Comparison of ENCODE assay signal across 34 cellular contexts in genomic region chr15:67163180-67163579, GRCh38.
DNase-seq lines count a peak whose midpoint lies in the region; ATAC-seq, FAIRE-seq and TF ChIP-seq lines count a peak whose summit lies in the region.
"Had no signal": no experiment of that assay in that cellular context is flagged by ENCODE, and none has a peak within 500 bp of the region (broad histone marks: within the 10 kb centered on the region; RNA-seq: fewer than 3 reads in every experiment).

No MANE protein-coding gene starts in this region.

- CTCF ChIA-PET in CD4-positive, alpha-beta memory T cell (lab: Charles Lee; ENCODE audit: partially characterized antibody) = no interaction called here

- peaks cover 24 to 46% (median 37%) of the 10 kb centered on the region in 4 donors for H3K4me1 Mint-ChIP-seq in CD4-positive, alpha-beta memory T cell
- peaks cover 28% of the 10 kb centered on the region for H3K4me1 Mint-ChIP-seq in T-helper 17 cell
- H3K4me1 Mint-ChIP-seq in stimulated activated memory B cell treated with anti-CD40 and anti-IgM and Interleukin-4, amounts not matched to agents 10 μg/mL and 1 μg/mL and 100 μg/mL, for 72 hours = peaks cover 53% of the 10 kb centered on the region
- H3K4me1 Mint-ChIP-seq: activated naive CD8-positive, alpha-beta T cell treated with anti-CD3 and anti-CD28 coated beads, Interleukin-2, amount 10 ng/mL, durations not matched to agents 7 days and 5 days had no signal

- H3K4me1 ChIP-seq in CD4-positive, alpha-beta memory T cell (ENCODE audit: insufficient read depth, low read length) = peaks cover 11% of the 10 kb centered on the region
- H3K4me1 ChIP-seq in kidney (ENCODE audit: control insufficient read depth in 1 of 2, insufficient read depth in 1 of 2, low read depth in 1 of 2, low read length in 2 of 2) (peaks cover 4 to 13% of the 10 kb centered on the region in 2 donors), upper lobe of left lung (peaks cover 12 to 30% (median 16%) of the 10 kb centered on the region in 4 donors)

- H3K27ac ChIP-seq in CD4-positive, alpha-beta memory T cell (ENCODE audit: low read depth, low read length) = no peak overlapping the region
- H3K27ac ChIP-seq in kidney (ENCODE audit: low read depth in 2 of 2, low read length in 2 of 2) (no peak overlapping the region), upper lobe of left lung (no peak overlapping the region)
- H3K27ac ChIP-seq: ascending aorta, coronary artery, KMS-11, right lobe of liver, transverse colon had no signal

- intact Hi-C loops in CD4-positive, alpha-beta memory T cell (cut with micrococcal nuclease) = no loop called here
- intact Hi-C loops in kidney (cut with DNase I) = no loop called here

- H3K9me3 Mint-ChIP-seq in CD4-positive, alpha-beta memory T cell = peaks cover 0 to 3% (median 0%) of the 10 kb centered on the region in 8 donors
- H3K9me3 Mint-ChIP-seq in stimulated activated memory B cell treated with anti-CD40 and anti-IgM and Interleukin-4, amounts not matched to agents 10 μg/mL and 1 μg/mL and 100 μg/mL, for 72 hours = no peaks in the 10 kb centered on the region
- H3K9me3 Mint-ChIP-seq: activated naive CD8-positive, alpha-beta T cell treated with anti-CD3 and anti-CD28 coated beads, Interleukin-2, amount 10 ng/mL, durations not matched to agents 7 days and 5 days; GM23338; T-helper 2 cell treated with Interferon-gamma antibody and Interleukin-4, amounts not matched to agents 5 μg/mL and 100 μg/mL, for 36 hours had no signal

- no peak overlapping the region for H3K9ac ChIP-seq in kidney (ENCODE audit: low read length in 2 of 2)
- H3K9ac ChIP-seq: KMS-11 had no signal

- H3K27me3 Mint-ChIP-seq in CD4-positive, alpha-beta memory T cell = no peaks in the 10 kb centered on the region
- no peaks in the 10 kb centered on the region for H3K27me3 Mint-ChIP-seq in T-helper 17 cell
- H3K27me3 Mint-ChIP-seq in stimulated activated memory B cell treated with anti-CD40 and anti-IgM and Interleukin-4, amounts not matched to agents 10 μg/mL and 1 μg/mL and 100 μg/mL, for 72 hours = no peaks in the 10 kb centered on the region
- H3K27me3 Mint-ChIP-seq: activated CD4-positive, alpha-beta T cell treated with anti-CD3 and anti-CD28 coated beads for 36 hours; activated naive CD8-positive, alpha-beta T cell treated with anti-CD3 and anti-CD28 coated beads, Interleukin-2, amount 10 ng/mL, durations not matched to agents 7 days and 5 days; CD4-positive, CD25-positive, alpha-beta regulatory T cell had no signal

- TF ChIP-seq EP300 in upper lobe of left lung (IDR thresholded peaks at IDR 0.05) = no peak

- DNase-seq in CD4-positive, alpha-beta memory T cell = no peak
- DNase-seq in T-helper 17 cell = no peak
- peak; percentile 21 for DNase-seq in kidney
- DNase-seq in NCI-H774 (lab: John Stamatoyannopoulos, UW) = no peak
- no peak for DNase-seq in upper lobe of left lung
- DNase-seq: activated CD4-positive, alpha-beta T cell treated with anti-CD3 and anti-CD28 coated beads for 36 hours; activated CD8-positive, alpha-beta memory T cell treated with anti-CD3 and anti-CD28 coated beads for 24 hours; activated effector memory CD4-positive, alpha-beta T cell treated with anti-CD3 and anti-CD28 coated beads, Interleukin-2, amount 50 U/mL, for 16 hours; activated T-cell treated with anti-CD3 and anti-CD28 coated beads for 4 hours; caudate nucleus; CD4-positive, CD25-positive, alpha-beta regulatory T cell; DND-41; effector CD8-positive, alpha-beta T cell; GF-D8; head of caudate nucleus; left ventricle myocardium superior; MM.1S; NCI-H1105 treated with DMSO at 0.1 percent for 48 hours; NCI-H2029; NCI-H524 treated with DMSO at 0.1 percent for 48 hours; posterior cingulate gyrus; right lobe of liver; Right ventricle myocardium superior; stimulated activated CD8-positive, alpha-beta memory T cell treated with anti-CD3 and anti-CD28 coated beads, Interleukin-4, amount 100 ng/mL, for 48 hours; transverse colon had no signal

- H3K36me3 ChIP-seq in CD4-positive, alpha-beta memory T cell (ENCODE audit: insufficient read depth, low read length) = peaks cover 36% of the 10 kb centered on the region
- H3K36me3 ChIP-seq in kidney (ENCODE audit: control insufficient read depth in 1 of 2, insufficient read depth in 2 of 2, low read length in 2 of 2) (peaks cover 11 to 21% of the 10 kb centered on the region in 2 donors), upper lobe of left lung (peaks cover 0 to 24% (median 9%) of the 10 kb centered on the region in 4 donors)
- H3K36me3 ChIP-seq: transverse colon had no signal

- 95 to 100% methylated on average over 6 of the region's 6 CpGs for WGBS in upper lobe of left lung, 2 donors

- peak overlapping the region in 4 of 7 donors; percentile 50 to 73 (median 58) for H3K27ac Mint-ChIP-seq in CD4-positive, alpha-beta memory T cell
- H3K27ac Mint-ChIP-seq in T-helper 17 cell = peak overlapping the region; percentile 65
- H3K27ac Mint-ChIP-seq in stimulated activated memory B cell treated with anti-CD40 and anti-IgM and Interleukin-4, amounts not matched to agents 10 μg/mL and 1 μg/mL and 100 μg/mL, for 72 hours = peak overlapping the region; percentile 30
- H3K27ac Mint-ChIP-seq: activated naive CD8-positive, alpha-beta T cell treated with anti-CD3 and anti-CD28 coated beads, Interleukin-2, amount 10 ng/mL, durations not matched to agents 7 days and 5 days; GM23338 had no signal

- no peaks in the 10 kb centered on the region for H3K27me3 ChIP-seq in CD4-positive, alpha-beta memory T cell (ENCODE audit: insufficient read depth, low read length)
- no peaks in the 10 kb centered on the region for H3K27me3 ChIP-seq in upper lobe of left lung
- H3K27me3 ChIP-seq: ascending aorta, right lobe of liver, transverse colon had no signal

- no peaks in the 10 kb centered on the region for H3K9me3 ChIP-seq in CD4-positive, alpha-beta memory T cell (ENCODE audit: control insufficient read depth in 1 of 2, low read length in 2 of 2)
- no peaks in the 10 kb centered on the region for H3K9me3 ChIP-seq in T-helper 17 cell (ENCODE audit: control insufficient read depth, low read length, poor library complexity, severe bottlenecking)
- H3K9me3 ChIP-seq in kidney (ENCODE audit: control insufficient read depth in 1 of 2, low read length in 2 of 2) = no peaks in the 10 kb centered on the region
- no peaks in the 10 kb centered on the region for H3K9me3 ChIP-seq in upper lobe of left lung
- H3K9me3 ChIP-seq: ascending aorta, right lobe of liver, transverse colon had no signal

- no peak for TF ChIP-seq CTCF in kidney (IDR thresholded peaks at IDR 0.05; ENCODE audit: borderline replicate concordance, extremely low read depth, insufficient read depth)
- TF ChIP-seq CTCF in upper lobe of left lung (IDR thresholded peaks at IDR 0.05) = no peak

- TF ChIP-seq POLR2A in upper lobe of left lung (IDR thresholded peaks at IDR 0.05) = no peak

- H3K4me3 Mint-ChIP-seq in CD4-positive, alpha-beta memory T cell = no peak overlapping the region
- H3K4me3 Mint-ChIP-seq in T-helper 17 cell = no peak overlapping the region
- no peak overlapping the region for H3K4me3 Mint-ChIP-seq in stimulated activated memory B cell treated with anti-CD40 and anti-IgM and Interleukin-4, amounts not matched to agents 10 μg/mL and 1 μg/mL and 100 μg/mL, for 72 hours
- H3K4me3 Mint-ChIP-seq: activated CD4-positive, alpha-beta T cell treated with anti-CD3 and anti-CD28 coated beads for 36 hours; activated naive CD8-positive, alpha-beta T cell treated with anti-CD3 and anti-CD28 coated beads, Interleukin-2, amount 10 ng/mL, durations not matched to agents 7 days and 5 days; CD4-positive, CD25-positive, alpha-beta regulatory T cell; GM23338; T-helper 2 cell treated with Interferon-gamma antibody and Interleukin-4, amounts not matched to agents 5 μg/mL and 100 μg/mL, for 36 hours had no signal

- peaks cover 21 to 40% of the 10 kb centered on the region in 2 donors for H3K36me3 Mint-ChIP-seq in CD4-positive, alpha-beta memory T cell
- peaks cover 3% of the 10 kb centered on the region for H3K36me3 Mint-ChIP-seq in T-helper 17 cell (ENCODE audit: low read depth)
- peaks cover 47% of the 10 kb centered on the region for H3K36me3 Mint-ChIP-seq in stimulated activated memory B cell treated with anti-CD40 and anti-IgM and Interleukin-4, amounts not matched to agents 10 μg/mL and 1 μg/mL and 100 μg/mL, for 72 hours
- H3K36me3 Mint-ChIP-seq: activated naive CD8-positive, alpha-beta T cell treated with anti-CD3 and anti-CD28 coated beads, Interleukin-2, amount 10 ng/mL, durations not matched to agents 7 days and 5 days had no signal

- H3K4me3 ChIP-seq in CD4-positive, alpha-beta memory T cell (ENCODE audit: low read length in 2 of 2) = no peak overlapping the region
- no peak overlapping the region for H3K4me3 ChIP-seq in kidney (ENCODE audit: low read length in 2 of 2)
- no peak overlapping the region for H3K4me3 ChIP-seq in upper lobe of left lung
- H3K4me3 ChIP-seq: ascending aorta, coronary artery, GM23338, right lobe of liver, transverse colon had no signal

- ATAC-seq in T-helper 17 cell (no peak), GM21528 (IDR thresholded peaks at IDR 0.05; ENCODE audit: low FRiP score, unreplicated experiment) (no peak), upper lobe of left lung (ENCODE audit: low FRiP score in 2 of 2) (no peak)
- no peak for ATAC-seq in stimulated activated memory B cell treated with anti-CD40 and anti-IgM and Interleukin-4, amounts not matched to agents 10 μg/mL and 1 μg/mL and 100 μg/mL, for 72 hours
- ATAC-seq: activated CD4-positive, alpha-beta T cell treated with anti-CD3 and anti-CD28 coated beads for 36 hours; GM23338; left ventricle myocardium superior; right lobe of liver had no signal

- POLR2A ChIA-PET in CD4-positive, alpha-beta memory T cell (lab: Charles Lee; ENCODE audit: partially characterized antibody) = no interaction called here

- FAIRE-seq in kidney (lab: Jason Lieb, UNC) = no peak
- FAIRE-seq: keratinocyte had no signal
